In genomic region chr10:123930340-123931001, GRCh38 we compare ENCODE assay signal across 16 cellular contexts. TPM values are rescaled to one million over a fixed set of nuclear protein-coding genes. Genes with fewer than 3 reads are reported as not detected.
DNase-seq lines count a peak whose midpoint lies in the region; ATAC-seq and TF ChIP-seq lines count a peak whose summit lies in the region.
"Had no signal": no experiment of that assay in that cellular context is flagged by ENCODE, and none has a peak within 500 bp of the region (broad histone marks: within the 10 kb centered on the region; RNA-seq: fewer than 3 reads in every experiment).

No MANE protein-coding gene starts in this region.

- H3K27me3 Mint-ChIP-seq in progenitor cell of endocrine pancreas, result peaks cover 14% of the 10 kb centered on the region

- H3K4me3 ChIP-seq in BLaER1 (no peak overlapping the region), subcutaneous abdominal adipose tissue (ENCODE audit: low read depth in 1 of 5, low read length in 5 of 5) (no peak overlapping the region)
- H3K4me3 ChIP-seq: dorsolateral prefrontal cortex, SJSA1, smooth muscle cell had no signal

- H3K27ac ChIP-seq in BLaER1 (no peak overlapping the region), subcutaneous abdominal adipose tissue (ENCODE audit: low read depth, low read length) (peak overlapping the region; percentile 32)
- H3K27ac ChIP-seq: dorsolateral prefrontal cortex, foreskin keratinocyte, SJSA1 had no signal

- H3K36me3 ChIP-seq in BLaER1 (no peaks in the 10 kb centered on the region), subcutaneous abdominal adipose tissue (ENCODE audit: control insufficient read depth in 5 of 5, insufficient read depth in 5 of 5, low read length in 5 of 5) (no peaks in the 10 kb centered on the region)
- H3K36me3 ChIP-seq: SJSA1 had no signal

- no peaks in the 10 kb centered on the region for H3K36me3 Mint-ChIP-seq in progenitor cell of endocrine pancreas (ENCODE audit: insufficient read depth)

- peak overlapping the region; percentile 26; the same call in 1 of the 2 replicates for H3K4me2 ChIP-seq in BLaER1
- H3K4me2 ChIP-seq: smooth muscle cell had no signal

- TF ChIP-seq CTCF in progenitor cell of endocrine pancreas (IDR thresholded peaks at IDR 0.05; ENCODE audit: unreplicated experiment), result no peak

- H3K9me3 Mint-ChIP-seq in progenitor cell of endocrine pancreas (ENCODE audit: low read depth), result peaks cover 9% of the 10 kb centered on the region

- no peak overlapping the region for H3K9ac ChIP-seq in BLaER1
- no peak overlapping the region for H3K9ac ChIP-seq in subcutaneous abdominal adipose tissue (ENCODE audit: low read length in 5 of 5)

- POLR2A ChIA-PET in HEK293T (lab: Yijun Ruan, JAX), result no interaction called here

- CTCF ChIA-PET in HEK293T (lab: Yijun Ruan, JAX), result no interaction called here

- no peak for ATAC-seq in HG03469 (IDR thresholded peaks at IDR 0.05; ENCODE audit: unreplicated experiment)
- ATAC-seq: foreskin keratinocyte; stimulated activated naive CD8-positive, alpha-beta T cell treated with anti-CD3 and anti-CD28 coated beads, Interleukin-15, Interleukin-2, amounts not matched to agents 100 U/mL and 50 U/mL, for 24 hours had no signal

- DNase-seq in NCI-H226 (peak; percentile 65), fibroblast of the conjunctiva (ENCODE audit: low read depth) (peak; percentile 52), NCI-H748 treated with DMSO at 0.1 percent for 48 hours (lab: John Stamatoyannopoulos, UW) (no peak), HEK293T (ENCODE audit: extremely low spot score) (no peak), progenitor cell of endocrine pancreas (ENCODE audit: low spot score, unreplicated experiment) (no peak)
- DNase-seq: activated CD4-positive, alpha-beta T cell treated with anti-CD3 and anti-CD28 coated beads, Interleukin-2, amount 50 U/mL, for 4 hours; CD4-positive, alpha-beta T cell; dorsolateral prefrontal cortex; foreskin keratinocyte; stimulated activated naive CD8-positive, alpha-beta T cell treated with anti-CD3 and anti-CD28 coated beads, Interleukin-15, Interleukin-2, amounts not matched to agents 100 U/mL and 50 U/mL, for 24 hours had no signal

- H4K20me1 ChIP-seq in BLaER1, result no peaks in the 10 kb centered on the region

- peaks cover 28% of the 10 kb centered on the region for H3K4me1 ChIP-seq in BLaER1
- peaks cover 0 to 9% (median 0%) of the 10 kb centered on the region in 5 donors for H3K4me1 ChIP-seq in subcutaneous abdominal adipose tissue (ENCODE audit: control insufficient read depth in 5 of 5, insufficient read depth in 5 of 5, low read length in 5 of 5)
- H3K4me1 ChIP-seq: foreskin keratinocyte, SJSA1 had no signal

- H3K9me3 ChIP-seq in BLaER1 (peaks cover 36% of the 10 kb centered on the region), subcutaneous abdominal adipose tissue (ENCODE audit: control insufficient read depth in 5 of 5, low read length in 5 of 5) (peaks cover 0 to 36% (median 22%) of the 10 kb centered on the region in 5 donors)
- H3K9me3 ChIP-seq: SJSA1 had no signal

- no peak overlapping the region for H3K4me3 Mint-ChIP-seq in progenitor cell of endocrine pancreas (ENCODE audit: low read depth)
- H3K4me3 Mint-ChIP-seq: CD4-positive, alpha-beta T cell had no signal

- H3K27me3 ChIP-seq in BLaER1 (no peaks in the 10 kb centered on the region), subcutaneous abdominal adipose tissue (ENCODE audit: control insufficient read depth in 5 of 5, insufficient read depth in 4 of 5, low read length in 5 of 5) (peaks cover 0 to 12% (median 7%) of the 10 kb centered on the region in 5 donors)
- H3K27me3 ChIP-seq: foreskin keratinocyte, SJSA1 had no signal

- no peaks in the 10 kb centered on the region for H3K4me1 Mint-ChIP-seq in progenitor cell of endocrine pancreas (ENCODE audit: low read depth)

- H3K27ac Mint-ChIP-seq in progenitor cell of endocrine pancreas, result no peak overlapping the region
- H3K27ac Mint-ChIP-seq: CD4-positive, alpha-beta T cell had no signal

TF ChIP-seq in HEK293T, 16 proteins besides CTCF, POLR2A, EP300 and RAD21:
- TF ChIP-seq FOXK2 (IDR thresholded peaks at IDR 0.05) (no peak), SP1 (IDR thresholded peaks at IDR 0.05) (no peak), FOXM1 (IDR thresholded peaks at IDR 0.05; ENCODE audit: borderline replicate concordance) (no peak), BHLHE40 (IDR thresholded peaks at IDR 0.05; ENCODE audit: borderline replicate concordance) (no peak), ELF4 (IDR thresholded peaks at IDR 0.05) (no peak), CTBP1 (IDR thresholded peaks at IDR 0.05; ENCODE audit: borderline replicate concordance) (no peak), ZNF384 (IDR thresholded peaks at IDR 0.05) (no peak), L3MBTL2 (conservative IDR thresholded peaks at IDR 0.05) (no peak), FOXA1 (IDR thresholded peaks at IDR 0.05) (no peak), SUZ12 (IDR thresholded peaks at IDR 0.05) (no peak), ARNT (IDR thresholded peaks at IDR 0.05) (no peak), NFRKB (IDR thresholded peaks at IDR 0.05) (no peak), LEF1 (IDR thresholded peaks at IDR 0.05; ENCODE audit: borderline replicate concordance) (no peak), HDGF (IDR thresholded peaks at IDR 0.05; ENCODE audit: borderline replicate concordance) (no peak)

RNA-seq across cellular contexts. Expression of gene CPXM2, which starts 38.9 kb away (rescaled TPM):
- total RNA-seq in progenitor cell of endocrine pancreas, result 0.14 and 0.18 TPM in 2 replicates
- total RNA-seq: CD4-positive, alpha-beta T cell; foreskin keratinocyte; HT-29; SJSA1 had no signal

Comparison
In these comparisons a context has a peak if more than half of its experiments do, and no peak if none do; other contexts are left out.
1. DNase-seq: peak in NCI-H226 (single experiment) and fibroblast of the conjunctiva (single experiment); none in NCI-H748 treated with DMSO at 0.1 percent for 48 hours (single experiment), HEK293T (single experiment) and progenitor cell of endocrine pancreas (single experiment).